In the genomic region with DNA sequence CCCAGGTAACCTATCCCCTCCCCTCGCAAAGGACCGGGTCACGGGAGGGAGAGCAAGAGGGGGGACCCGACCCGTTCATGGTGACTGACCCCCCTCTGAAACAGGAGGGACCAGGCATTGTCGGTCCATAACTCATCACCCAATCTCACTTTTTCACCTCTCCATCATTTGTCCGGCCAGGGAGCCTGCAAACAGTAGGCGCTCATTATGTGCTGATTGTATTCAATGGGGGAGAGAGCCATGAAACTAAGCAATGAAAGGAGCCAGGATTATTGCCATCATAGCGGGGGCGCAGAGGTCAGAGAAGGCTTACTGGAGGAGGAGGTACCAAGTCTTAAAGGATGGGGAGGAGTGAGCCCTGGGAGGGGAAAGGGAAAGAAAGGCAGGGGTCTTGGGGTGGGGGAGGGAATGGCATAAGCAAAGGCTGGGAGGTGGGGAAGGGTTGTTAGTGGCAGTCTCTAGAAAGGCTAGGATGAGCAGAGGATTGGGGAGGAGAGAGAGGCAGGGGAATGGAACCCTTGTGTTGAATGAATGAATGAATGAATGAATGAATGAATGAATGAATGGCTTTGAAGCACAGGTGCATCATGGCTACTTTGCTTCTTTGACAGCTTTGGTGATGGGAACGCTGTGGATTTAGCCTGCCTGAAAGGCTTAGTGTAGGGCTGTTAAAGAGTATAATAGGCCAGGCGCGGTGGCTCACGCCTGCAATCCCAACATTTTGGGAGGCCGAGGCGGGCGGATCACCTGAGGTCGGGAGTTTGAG, we compare ENCODE assay signal across 1 cellular context.
TF ChIP-seq lines count a peak whose summit lies in the region.

No MANE protein-coding gene starts in this region.

TF ChIP-seq in SK-N-SH treated with all-trans-retinoic acid at 6 μM for 48 hours, 23 proteins besides CTCF, POLR2A, EP300 and RAD21 (continued from another document):
- TF ChIP-seq, protein P1, sequence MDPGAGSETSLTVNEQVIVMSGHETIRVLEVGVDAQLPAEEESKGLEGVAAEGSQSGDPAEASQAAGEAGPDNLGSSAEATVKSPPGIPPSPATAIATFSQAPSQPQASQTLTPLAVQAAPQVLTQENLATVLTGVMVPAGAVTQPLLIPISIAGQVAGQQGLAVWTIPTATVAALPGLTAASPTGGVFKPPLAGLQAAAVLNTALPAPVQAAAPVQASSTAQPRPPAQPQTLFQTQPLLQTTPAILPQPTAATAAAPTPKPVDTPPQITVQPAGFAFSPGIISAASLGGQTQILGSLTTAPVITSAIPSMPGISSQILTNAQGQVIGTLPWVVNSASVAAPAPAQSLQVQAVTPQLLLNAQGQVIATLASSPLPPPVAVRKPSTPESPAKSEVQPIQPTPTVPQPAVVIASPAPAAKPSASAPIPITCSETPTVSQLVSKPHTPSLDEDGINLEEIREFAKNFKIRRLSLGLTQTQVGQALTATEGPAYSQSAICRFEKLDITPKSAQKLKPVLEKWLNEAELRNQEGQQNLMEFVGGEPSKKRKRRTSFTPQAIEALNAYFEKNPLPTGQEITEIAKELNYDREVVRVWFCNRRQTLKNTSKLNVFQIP (CRISPR knock-in tag; IDR thresholded peaks at IDR 0.05; ENCODE audit: borderline replicate concordance, low read depth): no peak
- TF ChIP-seq, protein P2, sequence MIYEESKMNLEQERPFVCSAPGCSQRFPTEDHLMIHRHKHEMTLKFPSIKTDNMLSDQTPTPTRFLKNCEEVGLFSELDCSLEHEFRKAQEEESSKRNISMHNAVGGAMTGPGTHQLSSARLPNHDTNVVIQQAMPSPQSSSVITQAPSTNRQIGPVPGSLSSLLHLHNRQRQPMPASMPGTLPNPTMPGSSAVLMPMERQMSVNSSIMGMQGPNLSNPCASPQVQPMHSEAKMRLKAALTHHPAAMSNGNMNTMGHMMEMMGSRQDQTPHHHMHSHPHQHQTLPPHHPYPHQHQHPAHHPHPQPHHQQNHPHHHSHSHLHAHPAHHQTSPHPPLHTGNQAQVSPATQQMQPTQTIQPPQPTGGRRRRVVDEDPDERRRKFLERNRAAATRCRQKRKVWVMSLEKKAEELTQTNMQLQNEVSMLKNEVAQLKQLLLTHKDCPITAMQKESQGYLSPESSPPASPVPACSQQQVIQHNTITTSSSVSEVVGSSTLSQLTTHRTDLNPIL (CRISPR knock-in tag; IDR thresholded peaks at IDR 0.05; ENCODE audit: low read depth): no peak
- TF ChIP-seq ZNF565 (CRISPR knock-in tag; conservative IDR thresholded peaks at IDR 0.05; ENCODE audit: low read depth) (no peak), ZFP30 (CRISPR knock-in tag; IDR thresholded peaks at IDR 0.05) (no peak), SNAI2 (CRISPR knock-in tag; IDR thresholded peaks at IDR 0.05) (no peak), ZNF8 (CRISPR knock-in tag; IDR thresholded peaks at IDR 0.05) (no peak), BACH2 (CRISPR knock-in tag; IDR thresholded peaks at IDR 0.05; ENCODE audit: borderline replicate concordance) (no peak), ARNTL (CRISPR knock-in tag; IDR thresholded peaks at IDR 0.05; ENCODE audit: borderline replicate concordance, low read depth) (no peak), OSR1 (CRISPR knock-in tag; IDR thresholded peaks at IDR 0.05) (no peak), CSDC2 (CRISPR knock-in tag; IDR thresholded peaks at IDR 0.05) (no peak), ZFP3 (CRISPR knock-in tag; IDR thresholded peaks at IDR 0.05) (no peak), TCF4 (CRISPR knock-in tag; IDR thresholded peaks at IDR 0.05; ENCODE audit: borderline replicate concordance) (no peak), PPARA (CRISPR knock-in tag; IDR thresholded peaks at IDR 0.05; ENCODE audit: borderline replicate concordance) (no peak), ESRRG (CRISPR knock-in tag; IDR thresholded peaks at IDR 0.05) (no peak), GLIS3 (CRISPR knock-in tag; IDR thresholded peaks at IDR 0.05) (no peak)
- TF ChIP-seq, protein P3, sequence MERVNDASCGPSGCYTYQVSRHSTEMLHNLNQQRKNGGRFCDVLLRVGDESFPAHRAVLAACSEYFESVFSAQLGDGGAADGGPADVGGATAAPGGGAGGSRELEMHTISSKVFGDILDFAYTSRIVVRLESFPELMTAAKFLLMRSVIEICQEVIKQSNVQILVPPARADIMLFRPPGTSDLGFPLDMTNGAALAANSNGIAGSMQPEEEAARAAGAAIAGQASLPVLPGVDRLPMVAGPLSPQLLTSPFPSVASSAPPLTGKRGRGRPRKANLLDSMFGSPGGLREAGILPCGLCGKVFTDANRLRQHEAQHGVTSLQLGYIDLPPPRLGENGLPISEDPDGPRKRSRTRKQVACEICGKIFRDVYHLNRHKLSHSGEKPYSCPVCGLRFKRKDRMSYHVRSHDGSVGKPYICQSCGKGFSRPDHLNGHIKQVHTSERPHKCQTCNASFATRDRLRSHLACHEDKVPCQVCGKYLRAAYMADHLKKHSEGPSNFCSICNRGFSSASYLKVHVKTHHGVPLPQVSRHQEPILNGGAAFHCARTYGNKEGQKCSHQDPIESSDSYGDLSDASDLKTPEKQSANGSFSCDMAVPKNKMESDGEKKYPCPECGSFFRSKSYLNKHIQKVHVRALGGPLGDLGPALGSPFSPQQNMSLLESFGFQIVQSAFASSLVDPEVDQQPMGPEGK (CRISPR knock-in tag; IDR thresholded peaks at IDR 0.05; ENCODE audit: borderline replicate concordance): no peak
- TF ChIP-seq, protein P4, sequence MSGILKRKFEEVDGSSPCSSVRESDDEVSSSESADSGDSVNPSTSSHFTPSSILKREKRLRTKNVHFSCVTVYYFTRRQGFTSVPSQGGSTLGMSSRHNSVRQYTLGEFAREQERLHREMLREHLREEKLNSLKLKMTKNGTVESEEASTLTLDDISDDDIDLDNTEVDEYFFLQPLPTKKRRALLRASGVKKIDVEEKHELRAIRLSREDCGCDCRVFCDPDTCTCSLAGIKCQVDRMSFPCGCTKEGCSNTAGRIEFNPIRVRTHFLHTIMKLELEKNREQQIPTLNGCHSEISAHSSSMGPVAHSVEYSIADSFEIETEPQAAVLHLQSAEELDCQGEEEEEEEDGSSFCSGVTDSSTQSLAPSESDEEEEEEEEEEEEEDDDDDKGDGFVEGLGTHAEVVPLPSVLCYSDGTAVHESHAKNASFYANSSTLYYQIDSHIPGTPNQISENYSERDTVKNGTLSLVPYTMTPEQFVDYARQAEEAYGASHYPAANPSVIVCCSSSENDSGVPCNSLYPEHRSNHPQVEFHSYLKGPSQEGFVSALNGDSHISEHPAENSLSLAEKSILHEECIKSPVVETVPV (CRISPR knock-in tag; IDR thresholded peaks at IDR 0.05): no peak
- TF ChIP-seq, protein P5, sequence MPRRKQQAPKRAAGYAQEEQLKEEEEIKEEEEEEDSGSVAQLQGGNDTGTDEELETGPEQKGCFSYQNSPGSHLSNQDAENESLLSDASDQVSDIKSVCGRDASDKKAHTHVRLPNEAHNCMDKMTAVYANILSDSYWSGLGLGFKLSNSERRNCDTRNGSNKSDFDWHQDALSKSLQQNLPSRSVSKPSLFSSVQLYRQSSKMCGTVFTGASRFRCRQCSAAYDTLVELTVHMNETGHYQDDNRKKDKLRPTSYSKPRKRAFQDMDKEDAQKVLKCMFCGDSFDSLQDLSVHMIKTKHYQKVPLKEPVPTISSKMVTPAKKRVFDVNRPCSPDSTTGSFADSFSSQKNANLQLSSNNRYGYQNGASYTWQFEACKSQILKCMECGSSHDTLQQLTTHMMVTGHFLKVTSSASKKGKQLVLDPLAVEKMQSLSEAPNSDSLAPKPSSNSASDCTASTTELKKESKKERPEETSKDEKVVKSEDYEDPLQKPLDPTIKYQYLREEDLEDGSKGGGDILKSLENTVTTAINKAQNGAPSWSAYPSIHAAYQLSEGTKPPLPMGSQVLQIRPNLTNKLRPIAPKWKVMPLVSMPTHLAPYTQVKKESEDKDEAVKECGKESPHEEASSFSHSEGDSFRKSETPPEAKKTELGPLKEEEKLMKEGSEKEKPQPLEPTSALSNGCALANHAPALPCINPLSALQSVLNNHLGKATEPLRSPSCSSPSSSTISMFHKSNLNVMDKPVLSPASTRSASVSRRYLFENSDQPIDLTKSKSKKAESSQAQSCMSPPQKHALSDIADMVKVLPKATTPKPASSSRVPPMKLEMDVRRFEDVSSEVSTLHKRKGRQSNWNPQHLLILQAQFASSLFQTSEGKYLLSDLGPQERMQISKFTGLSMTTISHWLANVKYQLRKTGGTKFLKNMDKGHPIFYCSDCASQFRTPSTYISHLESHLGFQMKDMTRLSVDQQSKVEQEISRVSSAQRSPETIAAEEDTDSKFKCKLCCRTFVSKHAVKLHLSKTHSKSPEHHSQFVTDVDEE (CRISPR knock-in tag; IDR thresholded peaks at IDR 0.05): no peak
